ENCODE assay signal across 10 cellular contexts in genomic region chr18:8611916-8612576, GRCh38. TPM values are rescaled to one million over a fixed set of nuclear protein-coding genes. Genes with fewer than 3 reads are reported as not detected.
DNase-seq lines count a peak whose midpoint lies in the region; ATAC-seq and TF ChIP-seq lines count a peak whose summit lies in the region.
"Had no signal": no experiment of that assay in that cellular context is flagged by ENCODE, and none has a peak within 500 bp of the region (broad histone marks: within the 10 kb centered on the region; RNA-seq: fewer than 3 reads in every experiment).

No MANE protein-coding gene starts in this region.

- H3K27me3 ChIP-seq in OCI-LY1 (ENCODE audit: insufficient read depth, low read length) = no peaks in the 10 kb centered on the region
- H3K27me3 ChIP-seq in stomach = no peaks in the 10 kb centered on the region

- peak overlapping the region; percentile 94 for H3K4me3 ChIP-seq in OCI-LY1 (ENCODE audit: low read depth, low read length, poor library complexity, severe bottlenecking)
- H3K4me3 ChIP-seq in stomach = no peak overlapping the region

- no peak overlapping the region for H2AFZ ChIP-seq in OCI-LY1 (ENCODE audit: low read length)

- H3K27ac Mint-ChIP-seq in activated CD4-positive, alpha-beta memory T cell treated with anti-CD3 and anti-CD28 coated beads for 36 hours = no peak overlapping the region
- H3K27ac Mint-ChIP-seq in activated CD4-positive, alpha-beta memory T cell treated with anti-CD3 and anti-CD28 coated beads, Interleukin-2, amount 10 ng/mL, durations not matched to agents 7 days and 5 days = no peak overlapping the region
- no peak overlapping the region for H3K27ac Mint-ChIP-seq in stimulated activated naive B cell treated with anti-CD40 and anti-IgM and Interleukin-4, amounts not matched to agents 10 μg/mL and 1 μg/mL and 100 μg/mL, for 72 hours

- no peak for TF ChIP-seq POLR2A in stomach (IDR thresholded peaks at IDR 0.05)

- peak overlapping the region; percentile 83; the same call in 1 of the 2 replicates for H3K4me2 ChIP-seq in OCI-LY1 (ENCODE audit: low read length)

- TF ChIP-seq CTCF in OCI-LY1 (IDR thresholded peaks at IDR 0.05; ENCODE audit: low read length) (no peak), stomach (IDR thresholded peaks at IDR 0.05) (no peak)

- H3K27ac ChIP-seq in OCI-LY1 (ENCODE audit: low read depth, low read length, poor library complexity, severe bottlenecking) = no peak overlapping the region
- no peak overlapping the region for H3K27ac ChIP-seq in stomach

- intact Hi-C loops in activated CD4-positive, alpha-beta memory T cell treated with anti-CD3 and anti-CD28 coated beads for 36 hours (cut with micrococcal nuclease) = loop anchor here (2.0 to 5.0 kb wide), 2 partner anchors 95 to 1303 kb away; partner anchors contain the start of genes MTCL1 and VAPA
- intact Hi-C loops in stomach (cut with DNase I; ENCODE audit: low total_unique reads) = no loop called here

- no peak for TF ChIP-seq EP300 in stomach (IDR thresholded peaks at IDR 0.05)

- no peak for DNase-seq in activated CD4-positive, alpha-beta memory T cell treated with anti-CD3 and anti-CD28 coated beads for 36 hours
- DNase-seq in activated CD4-positive, alpha-beta memory T cell treated with anti-CD3 and anti-CD28 coated beads, Interleukin-2, amount 10 ng/mL, durations not matched to agents 7 days and 5 days = no peak
- no peak for DNase-seq in stimulated activated naive B cell treated with anti-CD40 and anti-IgM and Interleukin-4, amounts not matched to agents 10 μg/mL and 1 μg/mL and 100 μg/mL, for 72 hours
- no peak for DNase-seq in stomach
- DNase-seq in NCI-H2227 (lab: John Stamatoyannopoulos, UW; ENCODE audit: unreplicated experiment) = no peak
- no peak for DNase-seq in foreskin melanocyte
- DNase-seq: activated CD4-positive, CD25-positive, alpha-beta regulatory T cell; amniotic stem cell had no signal

- H3K4me1 ChIP-seq in OCI-LY1 (ENCODE audit: insufficient read depth, low read length, severe bottlenecking) (peaks cover 59% of the 10 kb centered on the region), stomach (peaks cover 44 to 84% (median 67%) of the 10 kb centered on the region in 4 donors)

- no peaks in the 10 kb centered on the region for H3K9me3 Mint-ChIP-seq in activated CD4-positive, alpha-beta memory T cell treated with anti-CD3 and anti-CD28 coated beads for 36 hours
- H3K9me3 Mint-ChIP-seq in activated CD4-positive, alpha-beta memory T cell treated with anti-CD3 and anti-CD28 coated beads, Interleukin-2, amount 10 ng/mL, durations not matched to agents 7 days and 5 days = no peaks in the 10 kb centered on the region
- H3K9me3 Mint-ChIP-seq in stimulated activated naive B cell treated with anti-CD40 and anti-IgM and Interleukin-4, amounts not matched to agents 10 μg/mL and 1 μg/mL and 100 μg/mL, for 72 hours = no peaks in the 10 kb centered on the region

- H3K79me2 ChIP-seq in OCI-LY1 (ENCODE audit: insufficient read depth, low read length) = peaks cover 70% of the 10 kb centered on the region

- H3K9ac ChIP-seq in OCI-LY1 (ENCODE audit: low read length) = no peak overlapping the region

- H4K20me1 ChIP-seq in OCI-LY1 (ENCODE audit: insufficient read depth, low read length) = no peaks in the 10 kb centered on the region

- 81 to 85% (median 83%) methylated on average over 17 of the region's 17 CpGs for WGBS in stomach, 5 donors

- H3K9me3 ChIP-seq in OCI-LY1 (ENCODE audit: low read length) (no peaks in the 10 kb centered on the region), stomach (no peaks in the 10 kb centered on the region)

- peak overlapping the region; percentile 81 for H3K4me3 Mint-ChIP-seq in activated CD4-positive, alpha-beta memory T cell treated with anti-CD3 and anti-CD28 coated beads for 36 hours
- no peak overlapping the region for H3K4me3 Mint-ChIP-seq in activated CD4-positive, alpha-beta memory T cell treated with anti-CD3 and anti-CD28 coated beads, Interleukin-2, amount 10 ng/mL, durations not matched to agents 7 days and 5 days
- peak overlapping the region; percentile 69 to 79 for H3K4me3 Mint-ChIP-seq in stimulated activated naive B cell treated with anti-CD40 and anti-IgM and Interleukin-4, amounts not matched to agents 10 μg/mL and 1 μg/mL and 100 μg/mL, for 72 hours

- H3K27me3 Mint-ChIP-seq in activated CD4-positive, alpha-beta memory T cell treated with anti-CD3 and anti-CD28 coated beads for 36 hours = no peaks in the 10 kb centered on the region
- H3K27me3 Mint-ChIP-seq in activated CD4-positive, alpha-beta memory T cell treated with anti-CD3 and anti-CD28 coated beads, Interleukin-2, amount 10 ng/mL, durations not matched to agents 7 days and 5 days = peaks cover 7% of the 10 kb centered on the region
- no peaks in the 10 kb centered on the region for H3K27me3 Mint-ChIP-seq in stimulated activated naive B cell treated with anti-CD40 and anti-IgM and Interleukin-4, amounts not matched to agents 10 μg/mL and 1 μg/mL and 100 μg/mL, for 72 hours

- POLR2A ChIA-PET in activated CD4-positive, alpha-beta memory T cell treated with anti-CD3 and anti-CD28 coated beads for 36 hours (lab: Charles Lee) = no interaction called here
- POLR2A ChIA-PET in activated CD4-positive, alpha-beta memory T cell treated with anti-CD3 and anti-CD28 coated beads, Interleukin-2, amount 10 ng/mL, durations not matched to agents 7 days and 5 days (lab: Charles Lee) = no interaction called here

- H3K36me3 Mint-ChIP-seq in activated CD4-positive, alpha-beta memory T cell treated with anti-CD3 and anti-CD28 coated beads for 36 hours = peaks cover 15% of the 10 kb centered on the region
- H3K36me3 Mint-ChIP-seq in activated CD4-positive, alpha-beta memory T cell treated with anti-CD3 and anti-CD28 coated beads, Interleukin-2, amount 10 ng/mL, durations not matched to agents 7 days and 5 days (ENCODE audit: low read depth) = peaks cover 30% of the 10 kb centered on the region
- H3K36me3 Mint-ChIP-seq in stimulated activated naive B cell treated with anti-CD40 and anti-IgM and Interleukin-4, amounts not matched to agents 10 μg/mL and 1 μg/mL and 100 μg/mL, for 72 hours = peaks cover 22 to 23% of the 10 kb centered on the region in 2 donors

- ATAC-seq in esophagus mucosa = peak; percentile 78
- no peak for ATAC-seq in stimulated activated naive B cell treated with anti-CD40 and anti-IgM and Interleukin-4, amounts not matched to agents 10 μg/mL and 1 μg/mL and 100 μg/mL, for 72 hours (replicated peaks)

- H3K9me2 ChIP-seq in OCI-LY1 (ENCODE audit: low read depth, low read length) = no peaks in the 10 kb centered on the region

- CTCF ChIA-PET in activated CD4-positive, alpha-beta memory T cell treated with anti-CD3 and anti-CD28 coated beads for 36 hours (lab: Charles Lee) = no interaction called here
- CTCF ChIA-PET in activated CD4-positive, alpha-beta memory T cell treated with anti-CD3 and anti-CD28 coated beads, Interleukin-2, amount 10 ng/mL, durations not matched to agents 7 days and 5 days (lab: Charles Lee) = no interaction called here

- H3K36me3 ChIP-seq in OCI-LY1 (ENCODE audit: insufficient read depth, low read length) = peaks cover 7% of the 10 kb centered on the region; the same call in 1 of the 2 replicates
- no peaks in the 10 kb centered on the region for H3K36me3 ChIP-seq in stomach

- H3F3A ChIP-seq in OCI-LY1 (ENCODE audit: insufficient read depth, low read length) = no peaks in the 10 kb centered on the region

- peaks cover 66% of the 10 kb centered on the region for H3K4me1 Mint-ChIP-seq in activated CD4-positive, alpha-beta memory T cell treated with anti-CD3 and anti-CD28 coated beads for 36 hours (ENCODE audit: low read depth)
- peaks cover 50% of the 10 kb centered on the region for H3K4me1 Mint-ChIP-seq in activated CD4-positive, alpha-beta memory T cell treated with anti-CD3 and anti-CD28 coated beads, Interleukin-2, amount 10 ng/mL, durations not matched to agents 7 days and 5 days
- H3K4me1 Mint-ChIP-seq in stimulated activated naive B cell treated with anti-CD40 and anti-IgM and Interleukin-4, amounts not matched to agents 10 μg/mL and 1 μg/mL and 100 μg/mL, for 72 hours = peaks cover 33 to 62% of the 10 kb centered on the region in 2 donors

RNA-seq across cellular contexts. Expression of gene RAB12, which starts 2.8 kb away (rescaled TPM):
- total RNA-seq in activated CD4-positive, alpha-beta memory T cell treated with anti-CD3 and anti-CD28 coated beads for 36 hours = 10 to 100 TPM in 1 of 2 experiments, 1 to 10 TPM in 1; 9.4 to 10.1 TPM
- total RNA-seq in activated CD4-positive, alpha-beta memory T cell treated with anti-CD3 and anti-CD28 coated beads, Interleukin-2, amount 10 ng/mL, durations not matched to agents 7 days and 5 days = 10 to 100 TPM; 12.5 to 14.6 TPM
- total RNA-seq in esophagus mucosa (29.4 TPM), stomach (10 to 100 TPM; 10.7 to 88.5 (median 35.2) TPM)
- polyA plus RNA-seq in stomach = 10 to 100 TPM; 14.8 to 24.3 (median 19.1) TPM
